Comparison of ENCODE assay signal across 1 cellular context in the genomic region with DNA sequence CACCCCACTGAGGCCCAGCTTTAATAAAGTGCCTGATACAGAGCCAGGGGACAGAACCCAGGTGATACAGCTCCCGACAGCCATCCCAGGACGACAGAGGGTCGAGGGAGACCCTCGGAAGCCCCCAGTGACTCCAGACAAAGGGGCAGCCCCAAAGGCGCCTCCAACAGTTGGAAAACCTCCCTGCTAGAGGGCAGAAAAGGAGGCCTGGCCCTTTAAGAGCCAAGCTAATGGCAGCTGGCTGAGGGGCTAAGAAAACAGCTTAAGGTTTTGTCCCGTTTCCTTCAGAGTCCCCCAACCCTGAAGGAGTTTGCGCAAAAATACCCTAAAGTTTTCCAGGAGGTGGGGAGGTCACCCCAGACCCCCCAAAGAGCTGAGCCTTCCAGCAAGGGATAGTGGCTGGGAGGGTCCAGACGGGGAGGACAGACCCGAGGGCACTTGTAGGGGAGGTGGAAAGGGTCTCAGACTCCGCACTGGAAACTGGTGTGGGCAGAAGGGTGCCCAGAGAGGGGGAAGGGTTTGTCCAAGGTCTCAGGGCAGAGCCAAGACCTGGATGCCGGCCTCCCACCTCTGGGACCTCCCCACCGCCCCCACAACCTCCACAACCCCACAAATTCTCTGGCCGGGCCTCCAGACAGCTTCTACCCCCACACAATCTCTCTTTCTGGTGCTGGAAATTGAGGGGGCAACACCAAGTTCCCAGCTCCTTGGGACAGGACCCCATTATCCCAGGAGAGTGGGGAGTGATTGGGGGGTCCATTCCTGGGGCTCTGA.
A peak's percentile ranks its signal among the peaks of the same experiment; 100 is the strongest.
TF ChIP-seq lines count a peak whose summit lies in the region.

No MANE protein-coding gene starts in this region.

TF ChIP-seq in K562, 482 proteins besides CTCF, POLR2A, EP300 and RAD21:
- TF ChIP-seq KDM1A (IDR thresholded peaks at IDR 0.05) (no peak), SRSF3 (IDR thresholded peaks at IDR 0.05; ENCODE audit: insufficient read depth, low read length) (no peak), ZFP91 (CRISPR knock-in tag; IDR thresholded peaks at IDR 0.05) (peak; percentile 80), EGR1 (conservative IDR thresholded peaks at IDR 0.05) (peak; percentile 25; the same call in 1 of the 2 replicates), XRCC4 (IDR thresholded peaks at IDR 0.05; ENCODE audit: extremely low read depth, insufficient read depth, insufficient read length) (no peak)
